Comparison of ENCODE assay signal across 22 cellular contexts in the genomic region with DNA sequence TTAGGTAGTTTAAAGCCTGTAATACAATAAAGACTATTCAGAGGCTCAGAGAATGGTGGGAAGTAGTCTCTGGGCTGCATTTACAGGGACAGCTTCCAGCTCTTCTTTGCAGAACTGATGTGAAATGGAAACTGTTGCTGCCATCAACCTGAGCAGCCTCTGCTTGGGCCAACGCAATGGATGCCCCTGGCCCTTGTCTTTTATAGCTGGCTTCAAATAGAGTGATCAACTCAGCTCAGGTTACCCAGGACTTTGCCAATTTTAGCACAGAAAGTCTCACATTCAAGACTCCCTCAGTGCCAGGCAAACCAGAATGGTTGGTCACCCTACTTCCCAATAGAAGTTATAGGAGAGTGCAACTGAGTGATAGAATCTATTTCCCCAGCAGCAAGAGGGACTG.
"Had no signal": no experiment of that assay in that cellular context is flagged by ENCODE, and none has a peak within 500 bp of the region (broad histone marks: within the 10 kb centered on the region; RNA-seq: fewer than 3 reads in every experiment).

No MANE protein-coding gene starts in this region.

- H3K27me3 ChIP-seq: colonic mucosa, dorsolateral prefrontal cortex, gastrocnemius medialis, gastroesophageal sphincter, heart left ventricle had no signal

- DNase-seq: colonic mucosa; cortex of kidney; dermis blood vessel endothelial cell; dorsolateral prefrontal cortex; effector CD4-positive, alpha-beta T cell; effector CD8-positive, alpha-beta T cell; effector memory CD4-positive, alpha-beta T cell; effector memory CD8-positive, alpha-beta T cell; endodermal cell; esophagus squamous epithelium; foreskin fibroblast; foreskin keratinocyte; foreskin melanocyte; gastrocnemius medialis; glutamatergic neuron; head of caudate nucleus; heart left ventricle; heart right ventricle had no signal

- H3K36me3 ChIP-seq: colonic mucosa, esophagus squamous epithelium, gastrocnemius medialis, gastroesophageal sphincter, heart left ventricle, heart right ventricle had no signal

- H3K4me1 ChIP-seq: colonic mucosa, esophagus squamous epithelium, foreskin keratinocyte, gastroesophageal sphincter, heart left ventricle, heart right ventricle had no signal

- ATAC-seq: effector memory CD8-positive, alpha-beta T cell; esophagus mucosa; foreskin keratinocyte; gastroesophageal sphincter; heart left ventricle; heart right ventricle had no signal

- H3K4me3 ChIP-seq: colonic mucosa, coronary artery, dorsolateral prefrontal cortex, esophagus squamous epithelium, gastrocnemius medialis, gastroesophageal sphincter, heart left ventricle, heart right ventricle had no signal

- H3K27ac ChIP-seq: colonic mucosa, coronary artery, dorsolateral prefrontal cortex, epithelial cell of prostate, esophagus squamous epithelium, foreskin keratinocyte, gastrocnemius medialis, gastroesophageal sphincter, heart left ventricle, heart right ventricle had no signal

- H3K9me3 ChIP-seq: colonic mucosa, esophagus squamous epithelium, gastrocnemius medialis, gastroesophageal sphincter, heart left ventricle, heart right ventricle had no signal
